1 cellular context compared by ENCODE assay signal in genomic region chr4:3034231-3034630, GRCh38.
TF ChIP-seq lines count a peak whose summit lies in the region.

No MANE protein-coding gene starts in this region.

TF ChIP-seq in K562, 482 proteins besides CTCF, POLR2A, EP300 and RAD21:
- TF ChIP-seq DLX4 (CRISPR knock-in tag; IDR thresholded peaks at IDR 0.05) (no peak), NFXL1 (CRISPR knock-in tag; IDR thresholded peaks at IDR 0.05) (no peak), ZBTB40 (IDR thresholded peaks at IDR 0.05) (peak; percentile 47; the same call in 1 of the 2 replicates), ZBTB40 (CRISPR knock-in tag; IDR thresholded peaks at IDR 0.05) (no peak)
- TF ChIP-seq, protein P1, sequence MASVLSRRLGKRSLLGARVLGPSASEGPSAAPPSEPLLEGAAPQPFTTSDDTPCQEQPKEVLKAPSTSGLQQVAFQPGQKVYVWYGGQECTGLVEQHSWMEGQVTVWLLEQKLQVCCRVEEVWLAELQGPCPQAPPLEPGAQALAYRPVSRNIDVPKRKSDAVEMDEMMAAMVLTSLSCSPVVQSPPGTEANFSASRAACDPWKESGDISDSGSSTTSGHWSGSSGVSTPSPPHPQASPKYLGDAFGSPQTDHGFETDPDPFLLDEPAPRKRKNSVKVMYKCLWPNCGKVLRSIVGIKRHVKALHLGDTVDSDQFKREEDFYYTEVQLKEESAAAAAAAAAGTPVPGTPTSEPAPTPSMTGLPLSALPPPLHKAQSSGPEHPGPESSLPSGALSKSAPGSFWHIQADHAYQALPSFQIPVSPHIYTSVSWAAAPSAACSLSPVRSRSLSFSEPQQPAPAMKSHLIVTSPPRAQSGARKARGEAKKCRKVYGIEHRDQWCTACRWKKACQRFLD (CRISPR knock-in tag; IDR thresholded peaks at IDR 0.05): no peak
TF ChIP-seq in K562: peak in this region for 1.
